ENCODE assay signal across 1 cellular context in the genomic region with DNA sequence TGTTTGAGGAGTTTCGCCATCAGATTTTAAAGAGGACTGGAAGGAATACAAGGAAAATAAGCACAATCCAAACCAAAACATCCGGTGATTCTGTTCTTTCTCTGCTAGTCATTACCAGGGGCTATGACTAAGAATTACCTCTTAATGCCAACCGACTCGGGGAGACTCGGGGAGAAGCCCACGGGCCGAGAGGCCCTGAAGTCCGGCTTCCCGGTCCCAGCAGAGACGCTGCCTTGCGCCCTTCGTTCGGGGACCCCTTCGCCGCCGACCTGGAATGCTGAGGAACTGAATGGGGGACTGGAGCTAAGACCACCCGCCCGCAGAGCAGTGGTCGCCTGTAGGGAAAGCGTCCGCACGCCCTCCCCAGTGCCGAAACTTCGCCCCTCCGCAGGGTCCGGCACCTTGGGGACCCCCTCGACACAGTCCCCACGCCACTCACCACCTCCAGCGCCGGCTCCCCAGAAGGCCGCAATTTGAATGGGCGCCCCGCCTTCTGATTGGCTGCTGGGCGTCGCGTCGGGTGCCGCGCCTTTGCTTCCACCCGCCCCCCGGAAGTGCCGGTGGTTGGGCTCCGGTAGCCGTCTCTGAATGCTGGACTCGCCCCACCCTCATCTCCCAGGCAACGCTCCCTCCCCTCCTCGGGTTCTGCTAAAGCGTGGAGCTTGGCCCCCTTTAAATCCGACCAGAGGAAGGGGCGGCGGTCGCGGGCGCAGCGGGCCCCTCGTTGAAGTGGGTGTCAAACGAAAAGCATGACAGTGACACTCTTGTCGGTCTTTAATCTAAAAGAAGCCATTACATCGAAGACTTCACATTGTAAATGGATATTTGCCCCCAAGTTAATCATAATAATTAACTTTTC.
TF ChIP-seq lines count a peak whose summit lies in the region.

Gene KIF14 (minus strand): TSS at position 479 of the 859 bp plus-strand sequence. CDS start 2,028 bp downstream, outside the sequence.

TF ChIP-seq in HepG2, 621 proteins besides CTCF, POLR2A, EP300 and RAD21 (continued from another document and continues in another):
- TF ChIP-seq, protein P1, sequence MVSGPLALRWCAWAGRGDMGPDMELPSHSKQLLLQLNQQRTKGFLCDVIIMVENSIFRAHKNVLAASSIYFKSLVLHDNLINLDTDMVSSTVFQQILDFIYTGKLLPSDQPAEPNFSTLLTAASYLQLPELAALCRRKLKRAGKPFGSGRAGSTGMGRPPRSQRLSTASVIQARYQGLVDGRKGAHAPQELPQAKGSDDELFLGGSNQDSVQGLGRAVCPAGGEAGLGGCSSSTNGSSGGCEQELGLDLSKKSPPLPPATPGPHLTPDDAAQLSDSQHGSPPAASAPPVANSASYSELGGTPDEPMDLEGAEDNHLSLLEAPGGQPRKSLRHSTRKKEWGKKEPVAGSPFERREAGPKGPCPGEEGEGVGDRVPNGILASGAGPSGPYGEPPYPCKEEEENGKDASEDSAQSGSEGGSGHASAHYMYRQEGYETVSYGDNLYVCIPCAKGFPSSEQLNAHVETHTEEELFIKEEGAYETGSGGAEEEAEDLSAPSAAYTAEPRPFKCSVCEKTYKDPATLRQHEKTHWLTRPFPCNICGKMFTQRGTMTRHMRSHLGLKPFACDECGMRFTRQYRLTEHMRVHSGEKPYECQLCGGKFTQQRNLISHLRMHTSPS (CRISPR knock-in tag; IDR thresholded peaks at IDR 0.05; ENCODE audit: low read depth) = no peak
- TF ChIP-seq SRSF4 (IDR thresholded peaks at IDR 0.05; ENCODE audit: low read depth, low read length, poor library complexity, severe bottlenecking) (no peak), SNAPC2 (CRISPR knock-in tag; IDR thresholded peaks at IDR 0.05) (no peak), TEAD3 (CRISPR knock-in tag; optimal IDR thresholded peaks at IDR 0.05; ENCODE audit: borderline replicate concordance) (peak; percentile 5), MZF1 (CRISPR knock-in tag; IDR thresholded peaks at IDR 0.05; ENCODE audit: borderline replicate concordance) (no peak), FOXM1 (CRISPR knock-in tag; IDR thresholded peaks at IDR 0.05) (no peak), ZNF362 (CRISPR knock-in tag; IDR thresholded peaks at IDR 0.05; ENCODE audit: borderline replicate concordance) (no peak), ZNF652 (CRISPR knock-in tag; IDR thresholded peaks at IDR 0.05; ENCODE audit: borderline replicate concordance, low read depth) (no peak), ZNF607 (CRISPR knock-in tag; IDR thresholded peaks at IDR 0.05; ENCODE audit: borderline replicate concordance) (no peak), NFKBIZ (CRISPR knock-in tag; IDR thresholded peaks at IDR 0.05) (no peak), ZNF430 (CRISPR knock-in tag; IDR thresholded peaks at IDR 0.05) (0 out of 2 replicates have a peak, but pooled peaks have one; percentile 21), SCMH1 (CRISPR knock-in tag; IDR thresholded peaks at IDR 0.05; ENCODE audit: borderline replicate concordance) (no peak), ZNF749 (CRISPR knock-in tag; IDR thresholded peaks at IDR 0.05; ENCODE audit: borderline replicate concordance) (0 out of 2 replicates have a peak, but pooled peaks have one; percentile 38), MXD4 (CRISPR knock-in tag; IDR thresholded peaks at IDR 0.05) (no peak; the same call in 1 of the 2 replicates), FOSL1 (CRISPR knock-in tag; IDR thresholded peaks at IDR 0.05; ENCODE audit: borderline replicate concordance) (no peak), ZFAT (CRISPR knock-in tag; conservative IDR thresholded peaks at IDR 0.05) (no peak), ZGPAT (CRISPR knock-in tag; IDR thresholded peaks at IDR 0.05) (0 out of 2 replicates have a peak, but pooled peaks have one; percentile 42), ZSCAN29 (CRISPR knock-in tag; conservative IDR thresholded peaks at IDR 0.05) (no peak), ARHGAP35 (CRISPR knock-in tag; IDR thresholded peaks at IDR 0.05; ENCODE audit: borderline replicate concordance) (no peak), CCDC6 (CRISPR knock-in tag; IDR thresholded peaks at IDR 0.05) (peak; percentile 78; the same call in 1 of the 2 replicates), PRMT3 (CRISPR knock-in tag; IDR thresholded peaks at IDR 0.05; ENCODE audit: borderline replicate concordance, low read depth) (no peak), BCLAF1 (IDR thresholded peaks at IDR 0.05) (no peak), ZBTB20 (CRISPR knock-in tag; IDR thresholded peaks at IDR 0.05; ENCODE audit: borderline replicate concordance, low read depth) (0 out of 2 replicates have a peak, but pooled peaks have one; percentile 46), ELF3 (CRISPR knock-in tag; IDR thresholded peaks at IDR 0.05) (peak; percentile 26; the same call in 1 of the 2 replicates), TRIM24 (CRISPR knock-in tag; IDR thresholded peaks at IDR 0.05) (no peak), ZSCAN21 (CRISPR knock-in tag; IDR thresholded peaks at IDR 0.05; ENCODE audit: borderline replicate concordance) (no peak), HHEX (CRISPR knock-in tag; IDR thresholded peaks at IDR 0.05) (no peak), HCFC1 (IDR thresholded peaks at IDR 0.05; ENCODE audit: low read depth, low read length) (no peak), ZNF629 (CRISPR knock-in tag; conservative IDR thresholded peaks at IDR 0.05) (no peak), PHB2 (IDR thresholded peaks at IDR 0.05; ENCODE audit: partially characterized antibody) (no peak), ZFP37 (CRISPR knock-in tag; IDR thresholded peaks at IDR 0.05; ENCODE audit: borderline replicate concordance) (no peak), ZNF737 (CRISPR knock-in tag; IDR thresholded peaks at IDR 0.05; ENCODE audit: borderline replicate concordance) (no peak), KLF9 (CRISPR knock-in tag; IDR thresholded peaks at IDR 0.05; ENCODE audit: low read depth) (no peak)
- TF ChIP-seq, protein P2, sequence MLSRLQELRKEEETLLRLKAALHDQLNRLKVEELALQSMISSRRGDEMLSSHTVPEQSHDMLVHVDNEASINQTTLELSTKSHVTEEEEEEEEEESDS (CRISPR knock-in tag; IDR thresholded peaks at IDR 0.05; ENCODE audit: borderline replicate concordance) = no peak
- TF ChIP-seq, protein P3, sequence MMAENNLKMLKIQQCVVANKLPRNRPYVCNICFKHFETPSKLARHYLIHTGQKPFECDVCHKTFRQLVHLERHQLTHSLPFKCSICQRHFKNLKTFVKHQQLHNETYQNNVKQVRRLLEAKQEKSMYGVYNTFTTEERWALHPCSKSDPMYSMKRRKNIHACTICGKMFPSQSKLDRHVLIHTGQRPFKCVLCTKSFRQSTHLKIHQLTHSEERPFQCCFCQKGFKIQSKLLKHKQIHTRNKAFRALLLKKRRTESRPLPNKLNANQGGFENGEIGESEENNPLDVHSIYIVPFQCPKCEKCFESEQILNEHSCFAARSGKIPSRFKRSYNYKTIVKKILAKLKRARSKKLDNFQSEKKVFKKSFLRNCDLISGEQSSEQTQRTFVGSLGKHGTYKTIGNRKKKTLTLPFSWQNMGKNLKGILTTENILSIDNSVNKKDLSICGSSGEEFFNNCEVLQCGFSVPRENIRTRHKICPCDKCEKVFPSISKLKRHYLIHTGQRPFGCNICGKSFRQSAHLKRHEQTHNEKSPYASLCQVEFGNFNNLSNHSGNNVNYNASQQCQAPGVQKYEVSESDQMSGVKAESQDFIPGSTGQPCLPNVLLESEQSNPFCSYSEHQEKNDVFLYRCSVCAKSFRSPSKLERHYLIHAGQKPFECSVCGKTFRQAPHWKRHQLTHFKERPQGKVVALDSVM (CRISPR knock-in tag; IDR thresholded peaks at IDR 0.05) = no peak
- TF ChIP-seq, protein P4, sequence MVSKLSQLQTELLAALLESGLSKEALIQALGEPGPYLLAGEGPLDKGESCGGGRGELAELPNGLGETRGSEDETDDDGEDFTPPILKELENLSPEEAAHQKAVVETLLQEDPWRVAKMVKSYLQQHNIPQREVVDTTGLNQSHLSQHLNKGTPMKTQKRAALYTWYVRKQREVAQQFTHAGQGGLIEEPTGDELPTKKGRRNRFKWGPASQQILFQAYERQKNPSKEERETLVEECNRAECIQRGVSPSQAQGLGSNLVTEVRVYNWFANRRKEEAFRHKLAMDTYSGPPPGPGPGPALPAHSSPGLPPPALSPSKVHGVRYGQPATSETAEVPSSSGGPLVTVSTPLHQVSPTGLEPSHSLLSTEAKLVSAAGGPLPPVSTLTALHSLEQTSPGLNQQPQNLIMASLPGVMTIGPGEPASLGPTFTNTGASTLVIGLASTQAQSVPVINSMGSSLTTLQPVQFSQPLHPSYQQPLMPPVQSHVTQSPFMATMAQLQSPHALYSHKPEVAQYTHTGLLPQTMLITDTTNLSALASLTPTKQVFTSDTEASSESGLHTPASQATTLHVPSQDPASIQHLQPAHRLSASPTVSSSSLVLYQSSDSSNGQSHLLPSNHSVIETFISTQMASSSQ (IDR thresholded peaks at IDR 0.05; ENCODE audit: low read depth) = no peak
- TF ChIP-seq, protein P4 (CRISPR knock-in tag; IDR thresholded peaks at IDR 0.05; ENCODE audit: borderline replicate concordance) = no peak
- TF ChIP-seq, protein P5, sequence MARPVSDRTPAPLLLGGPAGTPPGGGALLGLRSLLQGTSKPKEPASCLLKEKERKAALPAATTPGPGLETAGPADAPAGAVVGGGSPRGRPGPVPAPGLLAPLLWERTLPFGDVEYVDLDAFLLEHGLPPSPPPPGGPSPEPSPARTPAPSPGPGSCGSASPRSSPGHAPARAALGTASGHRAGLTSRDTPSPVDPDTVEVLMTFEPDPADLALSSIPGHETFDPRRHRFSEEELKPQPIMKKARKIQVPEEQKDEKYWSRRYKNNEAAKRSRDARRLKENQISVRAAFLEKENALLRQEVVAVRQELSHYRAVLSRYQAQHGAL (CRISPR knock-in tag; IDR thresholded peaks at IDR 0.05; ENCODE audit: not compliant biosample characterization) = no peak
- TF ChIP-seq, protein P6, sequence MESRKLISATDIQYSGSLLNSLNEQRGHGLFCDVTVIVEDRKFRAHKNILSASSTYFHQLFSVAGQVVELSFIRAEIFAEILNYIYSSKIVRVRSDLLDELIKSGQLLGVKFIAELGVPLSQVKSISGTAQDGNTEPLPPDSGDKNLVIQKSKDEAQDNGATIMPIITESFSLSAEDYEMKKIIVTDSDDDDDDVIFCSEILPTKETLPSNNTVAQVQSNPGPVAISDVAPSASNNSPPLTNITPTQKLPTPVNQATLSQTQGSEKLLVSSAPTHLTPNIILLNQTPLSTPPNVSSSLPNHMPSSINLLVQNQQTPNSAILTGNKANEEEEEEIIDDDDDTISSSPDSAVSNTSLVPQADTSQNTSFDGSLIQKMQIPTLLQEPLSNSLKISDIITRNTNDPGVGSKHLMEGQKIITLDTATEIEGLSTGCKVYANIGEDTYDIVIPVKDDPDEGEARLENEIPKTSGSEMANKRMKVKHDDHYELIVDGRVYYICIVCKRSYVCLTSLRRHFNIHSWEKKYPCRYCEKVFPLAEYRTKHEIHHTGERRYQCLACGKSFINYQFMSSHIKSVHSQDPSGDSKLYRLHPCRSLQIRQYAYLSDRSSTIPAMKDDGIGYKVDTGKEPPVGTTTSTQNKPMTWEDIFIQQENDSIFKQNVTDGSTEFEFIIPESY (CRISPR knock-in tag; IDR thresholded peaks at IDR 0.05) = 0 out of 2 replicates have a peak, but pooled peaks have one; percentile 13
- TF ChIP-seq, protein P7, sequence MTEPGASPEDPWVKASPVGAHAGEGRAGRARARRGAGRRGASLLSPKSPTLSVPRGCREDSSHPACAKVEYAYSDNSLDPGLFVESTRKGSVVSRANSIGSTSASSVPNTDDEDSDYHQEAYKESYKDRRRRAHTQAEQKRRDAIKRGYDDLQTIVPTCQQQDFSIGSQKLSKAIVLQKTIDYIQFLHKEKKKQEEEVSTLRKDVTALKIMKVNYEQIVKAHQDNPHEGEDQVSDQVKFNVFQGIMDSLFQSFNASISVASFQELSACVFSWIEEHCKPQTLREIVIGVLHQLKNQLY (CRISPR knock-in tag; IDR thresholded peaks at IDR 0.05) = 0 out of 2 replicates have a peak, but pooled peaks have one; percentile 23
